Comparison of ENCODE assay signal across 11 cellular contexts in genomic region chr2:6977095-6977777, GRCh38.
A peak's percentile ranks its signal among the peaks of the same experiment; 100 is the strongest.
DNase-seq lines count a peak whose midpoint lies in the region; ATAC-seq and TF ChIP-seq lines count a peak whose summit lies in the region.
"Had no signal": no experiment of that assay in that cellular context is flagged by ENCODE, and none has a peak within 500 bp of the region (broad histone marks: within the 10 kb centered on the region; RNA-seq: fewer than 3 reads in every experiment).

No MANE protein-coding gene starts in this region.

- peaks cover 20% of the 10 kb centered on the region for H3K4me1 ChIP-seq in ACC112 (ENCODE audit: control insufficient read depth, insufficient read depth, low read length, unreplicated experiment)
- H3K4me1 ChIP-seq: BLaER1 had no signal

- H3K4me3 Mint-ChIP-seq in mesothelial cell of epicardium, result no peak overlapping the region
- H3K4me3 Mint-ChIP-seq in naive thymus-derived CD8-positive, alpha-beta T cell, result no peak overlapping the region

- H3K27ac Mint-ChIP-seq in mesothelial cell of epicardium, result peak overlapping the region; percentile 16
- peak overlapping the region in 2 of 10 donors; percentile 29 to 30 for H3K27ac Mint-ChIP-seq in naive thymus-derived CD8-positive, alpha-beta T cell

- H3K36me3 Mint-ChIP-seq in mesothelial cell of epicardium, result peaks cover 47% of the 10 kb centered on the region
- H3K36me3 Mint-ChIP-seq in naive thymus-derived CD8-positive, alpha-beta T cell, result peaks cover 0 to 71% (median 36%) of the 10 kb centered on the region in 3 donors

- no peak overlapping the region for H2AFZ ChIP-seq in ACC112 (ENCODE audit: low read length, unreplicated experiment)

- in situ Hi-C loops in GM13977 (cut with MboI; ENCODE audit: low pct_unique_long_range_greater_than_20kb, low sequenced_read_pairs, unreplicated experiment), result no loop called here

- no peaks in the 10 kb centered on the region for H3K27me3 ChIP-seq in ACC112 (ENCODE audit: insufficient read depth, low read length)
- H3K27me3 ChIP-seq: BLaER1, brain microvascular endothelial cell had no signal

- no peaks in the 10 kb centered on the region for H3K36me3 ChIP-seq in ACC112 (ENCODE audit: insufficient read depth, low read length)
- H3K36me3 ChIP-seq: brain microvascular endothelial cell had no signal

- no peaks in the 10 kb centered on the region for H3K27me3 Mint-ChIP-seq in mesothelial cell of epicardium (ENCODE audit: low read depth)
- no peaks in the 10 kb centered on the region for H3K27me3 Mint-ChIP-seq in naive thymus-derived CD8-positive, alpha-beta T cell

- peaks cover 11% of the 10 kb centered on the region for H3K9me3 Mint-ChIP-seq in mesothelial cell of epicardium
- H3K9me3 Mint-ChIP-seq in naive thymus-derived CD8-positive, alpha-beta T cell, result no peaks in the 10 kb centered on the region

- H3K27ac ChIP-seq in ACC112 (ENCODE audit: low read depth, low read length), result peak overlapping the region; percentile 2; the same call in 1 of the 2 replicates
- H3K27ac ChIP-seq: BLaER1, brain microvascular endothelial cell had no signal

- TF ChIP-seq CTCF in mesothelial cell of epicardium (IDR thresholded peaks at IDR 0.05; ENCODE audit: unreplicated experiment) (no peak), GM13977 (IDR thresholded peaks at IDR 0.05; ENCODE audit: extremely low read depth, insufficient read depth, missing control alignments) (no peak)

- POLR2A ChIA-PET in naive thymus-derived CD8-positive, alpha-beta T cell (lab: Charles Lee), result no interaction called here

- no peak overlapping the region for H3K4me3 ChIP-seq in ACC112 (ENCODE audit: low read depth, low read length)
- H3K4me3 ChIP-seq: BLaER1 had no signal

- ATAC-seq in GM21528 (IDR thresholded peaks at IDR 0.05; ENCODE audit: low FRiP score, unreplicated experiment), result no peak
- ATAC-seq in naive thymus-derived CD8-positive, alpha-beta T cell, result no peak

- H3K79me2 ChIP-seq in ACC112 (ENCODE audit: control insufficient read depth, insufficient read depth, low read length, unreplicated experiment), result no peaks in the 10 kb centered on the region

- peaks cover 11% of the 10 kb centered on the region for H3K4me1 Mint-ChIP-seq in mesothelial cell of epicardium
- H3K4me1 Mint-ChIP-seq in naive thymus-derived CD8-positive, alpha-beta T cell, result peaks cover 0 to 43% (median 29%) of the 10 kb centered on the region in 4 donors

- DNase-seq in NCI-H2196 treated with DMSO at 0.1 percent for 48 hours (lab: John Stamatoyannopoulos, UW; ENCODE audit: unreplicated experiment) (peak; percentile 8), dermis blood vessel endothelial cell (peak; percentile 49), mesothelial cell of epicardium (ENCODE audit: low spot score in 2 of 2, unreplicated experiment in 2 of 2) (no peak), GM13977 (ENCODE audit: low spot score) (no peak)
- DNase-seq in stimulated activated CD4-positive, alpha-beta T cell treated with anti-CD3 and anti-CD28 coated beads, Interleukin-2, amount 100 ng/mL, for 48 hours, result no peak
- no peak for DNase-seq in naive thymus-derived CD8-positive, alpha-beta T cell
- DNase-seq: brain microvascular endothelial cell, Karpas-422 had no signal

Comparison
In these comparisons a context has a peak if more than half of its experiments do, and no peak if none do; other contexts are left out.
1. DNase-seq: peak in NCI-H2196 treated with DMSO at 0.1 percent for 48 hours (single experiment) and dermis blood vessel endothelial cell (single experiment); none in mesothelial cell of epicardium (0 of 2), GM13977 (single experiment), stimulated activated CD4-positive, alpha-beta T cell treated with anti-CD3 and anti-CD28 coated beads, Interleukin-2, amount 100 ng/mL, for 48 hours (0 of 2) and naive thymus-derived CD8-positive, alpha-beta T cell (0 of 10).